Comparison of ENCODE assay signal across 1 cellular context in the genomic region with DNA sequence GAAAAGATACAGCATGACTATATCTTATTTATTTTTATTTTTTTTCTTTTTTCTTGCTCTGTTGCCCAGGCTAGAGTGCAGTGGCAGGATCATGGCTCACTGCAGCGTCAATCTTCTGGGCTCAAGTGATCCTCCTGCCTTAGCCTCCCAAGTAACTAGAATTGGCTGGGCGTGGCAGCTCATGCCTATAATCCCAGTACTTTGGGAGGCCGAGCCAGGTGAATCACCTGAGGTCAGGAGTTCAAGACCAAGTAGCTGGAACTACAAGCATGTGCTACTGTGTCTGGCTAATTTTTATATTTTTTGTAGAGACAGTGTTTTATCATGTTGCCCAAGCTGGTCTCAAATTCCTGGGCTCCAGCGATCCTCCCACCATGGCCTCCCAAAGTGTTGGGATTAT.
TF ChIP-seq lines count a peak whose summit lies in the region.

No MANE protein-coding gene starts in this region.

TF ChIP-seq in HCT116, 20 proteins besides CTCF, POLR2A, EP300 and RAD21:
- TF ChIP-seq, protein P1, sequence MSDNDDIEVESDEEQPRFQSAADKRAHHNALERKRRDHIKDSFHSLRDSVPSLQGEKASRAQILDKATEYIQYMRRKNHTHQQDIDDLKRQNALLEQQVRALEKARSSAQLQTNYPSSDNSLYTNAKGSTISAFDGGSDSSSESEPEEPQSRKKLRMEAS (IDR thresholded peaks at IDR 0.05), result 0 out of 2 replicates have a peak, but pooled peaks have one; percentile 19
- no peak for TF ChIP-seq EZH2phosphoT487 (IDR thresholded peaks at IDR 0.05; ENCODE audit: borderline replicate concordance)
